ENCODE assay signal across 8 cellular contexts in the genomic region with DNA sequence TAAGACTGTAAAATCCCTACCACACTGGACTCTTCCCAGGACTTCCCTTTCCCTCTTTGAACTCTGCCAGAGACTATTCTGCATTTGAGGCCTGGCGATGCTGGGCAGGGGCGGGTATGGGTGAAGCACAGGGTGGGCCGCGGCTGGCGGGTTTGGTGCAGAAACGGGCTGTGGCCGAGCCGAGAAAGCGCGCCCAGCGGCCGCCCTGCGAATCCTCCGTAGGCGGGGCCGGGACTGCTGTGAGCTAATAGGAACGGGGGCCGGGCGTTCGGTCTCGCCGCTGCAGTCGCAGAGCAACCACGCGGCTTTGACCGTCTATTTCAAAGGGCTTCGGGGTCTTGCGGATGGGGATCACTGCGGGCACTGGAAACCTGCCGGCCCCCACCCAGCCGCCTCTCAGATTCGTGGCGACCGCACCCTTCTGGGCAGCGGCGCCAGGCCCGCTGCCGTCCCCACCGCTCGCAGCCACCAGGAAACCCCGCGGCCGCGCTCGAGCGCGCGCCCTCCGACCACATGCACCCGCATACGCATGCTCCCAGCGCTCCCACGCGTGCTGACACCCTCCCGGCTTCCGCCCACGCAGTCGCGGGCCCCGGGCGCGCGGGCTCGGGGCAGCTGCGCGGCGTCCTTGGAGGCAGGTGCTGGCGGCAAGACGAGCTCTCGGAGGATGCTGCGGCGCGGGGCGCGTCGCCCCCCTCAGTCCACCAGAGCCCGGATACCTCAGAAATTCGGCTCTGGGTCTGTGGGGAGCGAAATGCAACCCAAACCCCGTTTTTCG. TPM values are rescaled to one million over a fixed set of nuclear protein-coding genes. Genes with fewer than 3 reads are reported as not detected.
DNase-seq lines count a peak whose midpoint lies in the region; ATAC-seq and TF ChIP-seq lines count a peak whose summit lies in the region.

No MANE protein-coding gene starts in this region.

- peak overlapping the region; percentile 97 to 99 for H3K27ac ChIP-seq in ovary
- peak overlapping the region; percentile 96 for H3K27ac ChIP-seq in thymus (ENCODE audit: low read depth)

- TF ChIP-seq CTCF in GM10248 (IDR thresholded peaks at IDR 0.05; ENCODE audit: control extremely low read depth, extremely low read depth, low read depth, missing control alignments): peak; percentile 28
- TF ChIP-seq CTCF in ovary (IDR thresholded peaks at IDR 0.05): peak in 2 of 3 donors; percentile 20 to 37

- no peaks in the 10 kb centered on the region for H3K9me3 ChIP-seq in HAP-1
- H3K9me3 ChIP-seq in MG63: no peaks in the 10 kb centered on the region
- H3K9me3 ChIP-seq in ovary: no peaks in the 10 kb centered on the region
- no peaks in the 10 kb centered on the region for H3K9me3 ChIP-seq in thymus (ENCODE audit: control insufficient read depth)

- TF ChIP-seq POLR2A in ovary (IDR thresholded peaks at IDR 0.05): peak; percentile 77

- H3K4me1 Mint-ChIP-seq in activated naive CD8-positive, alpha-beta T cell treated with anti-CD3 and anti-CD28 coated beads for 36 hours: peaks cover 28% of the 10 kb centered on the region

- H3K36me3 ChIP-seq in HAP-1 (replicated peaks): no peaks in the 10 kb centered on the region
- H3K36me3 ChIP-seq in MG63: no peaks in the 10 kb centered on the region
- no peaks in the 10 kb centered on the region for H3K36me3 ChIP-seq in ovary
- H3K36me3 ChIP-seq in thymus (ENCODE audit: control insufficient read depth, insufficient read depth): no peaks in the 10 kb centered on the region

- peak; percentile 87 for DNase-seq in GM10248 (ENCODE audit: extremely low spot score)
- peak; percentile 82 to 93 for DNase-seq in HAP-1 (ENCODE audit: low spot score in 2 of 2)
- DNase-seq in MG63: peak; percentile 90
- DNase-seq in SKM-1 (lab: John Stamatoyannopoulos, UW; ENCODE audit: unreplicated experiment): peak; percentile 75
- DNase-seq in activated naive CD8-positive, alpha-beta T cell treated with anti-CD3 and anti-CD28 coated beads for 36 hours: peak; percentile 85
- DNase-seq in Right ventricle myocardium inferior (ENCODE audit: missing footprints): peak; percentile 97
- peak; percentile 86 to 91 (median 89) for DNase-seq in ovary

- peaks cover 5% of the 10 kb centered on the region for H3K4me1 ChIP-seq in HAP-1
- peaks cover 4% of the 10 kb centered on the region for H3K4me1 ChIP-seq in ovary (ENCODE audit: insufficient read depth)
- peaks cover 6% of the 10 kb centered on the region for H3K4me1 ChIP-seq in thymus (ENCODE audit: control insufficient read depth, insufficient read depth, low read length)

- WGBS in ovary, 3 donors: 0 to 1% (median 0%) methylated on average over 62 to 81 of the region's 81 CpGs
- WGBS in thymus: under 1% methylated on average over 81 of the region's 81 CpGs

- peaks cover 6% of the 10 kb centered on the region for H3K27me3 Mint-ChIP-seq in activated naive CD8-positive, alpha-beta T cell treated with anti-CD3 and anti-CD28 coated beads for 36 hours

- peak overlapping the region; percentile 92 for H3K27ac Mint-ChIP-seq in activated naive CD8-positive, alpha-beta T cell treated with anti-CD3 and anti-CD28 coated beads for 36 hours

- intact Hi-C loops in Right ventricle myocardium inferior (cut with DNase I) (loop anchor here (2.0 to 5.0 kb wide), 3 partner anchors 166 to 499 kb away; a partner anchor contains a TSS), ovary (cut with DNase I) (loop anchor here (10.0 kb wide), 3 partner anchors 222 to 412 kb away; a partner anchor contains a TSS)

- POLR2A ChIA-PET in GM10248 (lab: Yijun Ruan, JAX): interaction anchor here (0.6 to 1.4 kb wide), 3 partner anchors 27 to 665 kb away, joined by 3 read pairs; no protein-coding TSS in a partner anchor

- H3K4me3 Mint-ChIP-seq in activated naive CD8-positive, alpha-beta T cell treated with anti-CD3 and anti-CD28 coated beads for 36 hours: peak overlapping the region; percentile 90

- TF ChIP-seq EP300 in ovary (IDR thresholded peaks at IDR 0.05): no peak

- H3K27me3 ChIP-seq in HAP-1 (ENCODE audit: low read depth) (no peaks in the 10 kb centered on the region), MG63 (no peaks in the 10 kb centered on the region), ovary (no peaks in the 10 kb centered on the region), thymus (ENCODE audit: control insufficient read depth, insufficient read depth) (no peaks in the 10 kb centered on the region)

- H3K36me3 Mint-ChIP-seq in activated naive CD8-positive, alpha-beta T cell treated with anti-CD3 and anti-CD28 coated beads for 36 hours: peaks cover 2% of the 10 kb centered on the region

- peak; percentile 77 for ATAC-seq in Right ventricle myocardium inferior

- H3K4me3 ChIP-seq in HAP-1 (peak overlapping the region; percentile 83), MG63 (peak overlapping the region; percentile 83), ovary (peak overlapping the region; percentile 88), thymus (ENCODE audit: low read length) (peak overlapping the region; percentile 93)

- CTCF ChIA-PET in GM10248 (lab: Yijun Ruan, JAX): interaction anchor here (1.0 to 1.8 kb wide), 13 partner anchors 9 to 238 kb away, joined by 3 to 15 read pairs (median 4); a partner anchor contains a TSS

- H3K9me3 Mint-ChIP-seq in activated naive CD8-positive, alpha-beta T cell treated with anti-CD3 and anti-CD28 coated beads for 36 hours: no peaks in the 10 kb centered on the region

- in situ Hi-C loops in HAP-1 (cut with MboI; ENCODE audit: low sequenced_read_pairs): loop anchor here (25.0 kb wide), 1 partner anchor 409 kb away; a partner anchor contains a TSS

RNA-seq across cellular contexts. Expression of a gene that starts 32.7 kb away (rescaled TPM):
- 13.1 and 13.9 TPM in 2 replicates for total RNA-seq in MG63 (2014; rRNA removed; shearing (Covaris generic); ENCODE audit: low replicate concordance)
- 100 to 1,000 TPM; 114 to 117 TPM for total RNA-seq in activated naive CD8-positive, alpha-beta T cell treated with anti-CD3 and anti-CD28 coated beads for 36 hours
- total RNA-seq in Right ventricle myocardium inferior (34.8 TPM), ovary (10 to 100 TPM; 17.8 to 60.0 (median 42.0) TPM)
- polyA plus RNA-seq in ovary (10 to 100 TPM; 25.7 to 27.9 TPM), thymus (80.6 TPM)

Comparison
In these comparisons a context has a peak if more than half of its experiments do, and no peak if none do; other contexts are left out.
1. Peak in every context shown above with its lines: DNase-seq, ATAC-seq, H3K4me3 ChIP-seq and H3K27ac ChIP-seq.